ENCODE assay signal across 26 cellular contexts in genomic region chr1:173562813-173563212, GRCh38. TPM values are rescaled to one million over a fixed set of nuclear protein-coding genes. Genes with fewer than 3 reads are reported as not detected.
DNase-seq lines count a peak whose midpoint lies in the region; ATAC-seq and TF ChIP-seq lines count a peak whose summit lies in the region.
"Had no signal": no experiment of that assay in that cellular context is flagged by ENCODE, and none has a peak within 500 bp of the region (broad histone marks: within the 10 kb centered on the region; RNA-seq: fewer than 3 reads in every experiment).

No MANE protein-coding gene starts in this region.

- no peaks in the 10 kb centered on the region for H3K9me3 ChIP-seq in AG04450 (ENCODE audit: control insufficient read depth, insufficient read depth, low read length)
- no peaks in the 10 kb centered on the region for H3K9me3 ChIP-seq in HCT116 (ENCODE audit: control insufficient read depth in 1 of 2, insufficient read depth in 1 of 2, low read depth in 1 of 2, low read length in 2 of 2)

- no peaks in the 10 kb centered on the region for H4K20me1 ChIP-seq in HCT116 (ENCODE audit: insufficient read depth)

- TF ChIP-seq RAD21 in HCT116 (IDR thresholded peaks at IDR 0.05; ENCODE audit: low read depth) = 0 out of 2 replicates have a peak, but pooled peaks have one; percentile 16

- RAD21 ChIA-PET in HCT116 (lab: Charles Lee; ENCODE audit: low non-redundant PET in 1 of 2, low total read pairs in 2 of 2, uncharacterized antibody in 2 of 2, unreplicated experiment in 2 of 2) = no interaction called here

- H3K36me3 ChIP-seq in HCT116 (ENCODE audit: control insufficient read depth in 1 of 2, insufficient read depth in 2 of 2, low read length in 2 of 2) = no peaks in the 10 kb centered on the region
- H3K36me3 ChIP-seq: upper lobe of right lung had no signal

- H3K4me1 ChIP-seq in HCT116 (ENCODE audit: control insufficient read depth in 1 of 2, insufficient read depth in 2 of 2, low read length in 2 of 2) = no peaks in the 10 kb centered on the region
- H3K4me1 ChIP-seq: upper lobe of right lung had no signal

- CTCF ChIA-PET in AG04450 (lab: Charles Lee) (no interaction called here), HCT116 (lab: Charles Lee) (no interaction called here)

- no peak for TF ChIP-seq POLR2A in HCT116 (IDR thresholded peaks at IDR 0.05; ENCODE audit: borderline replicate concordance, extremely low read depth, insufficient read depth, insufficient read length)

- H3K27me3 ChIP-seq in AG04450 (ENCODE audit: control insufficient read depth, insufficient read depth, low read length) (no peaks in the 10 kb centered on the region), HCT116 (ENCODE audit: insufficient read depth, low read length) (no peaks in the 10 kb centered on the region)
- H3K27me3 ChIP-seq: upper lobe of right lung had no signal

- POLR2A ChIA-PET in AG04450 (lab: Yijun Ruan, JAX) (no interaction called here), HCT116 (lab: Charles Lee) (no interaction called here)

- no TSS peak for BruUV-seq in HCT116 (replicated peaks; lab: Mats Ljungman, UMichigan)

- H3K79me2 ChIP-seq in HCT116 (ENCODE audit: insufficient read depth, low read length) = no peaks in the 10 kb centered on the region

- no peak overlapping the region for H3K9ac ChIP-seq in HCT116 (ENCODE audit: low read length)

- H3K27ac ChIP-seq in AG04450 (ENCODE audit: low read depth, low read length) (no peak overlapping the region), HCT116 (ENCODE audit: low read depth, low read length) (no peak overlapping the region)
- H3K27ac ChIP-seq: coronary artery, upper lobe of right lung, VCaP had no signal

- H3K4me2 ChIP-seq in HCT116 (ENCODE audit: low read length) = no peak overlapping the region; the same call in 1 of the 2 replicates

- TF ChIP-seq CTCF in AG04450 (IDR thresholded peaks at IDR 0.05; ENCODE audit: low read depth, low read length) = peak; percentile 19; the same call in 1 of the 2 replicates
- peak in 2 of 3 experiments; percentile 33 to 50; a peak in 2 of 6 replicates for TF ChIP-seq CTCF in HCT116 (IDR thresholded peaks at IDR 0.05 in 2 of 3, conservative IDR thresholded peaks at IDR 0.05 in 1 of 3; ENCODE audit: borderline replicate concordance in 1 of 3, insufficient read depth in 1 of 3, low read depth in 2 of 3, low read length in 2 of 3)
- TF ChIP-seq CTCF in astrocyte of the spinal cord (IDR thresholded peaks at IDR 0.05; ENCODE audit: low read depth, low read length) = peak; percentile 15

- in situ Hi-C loops in astrocyte of the spinal cord (cut with HindIII; ENCODE audit: low sequenced_read_pairs) = no loop called here

- intact Hi-C loops in HCT116 (cut with micrococcal nuclease) = no loop called here

- no peak for DNase-seq in AG04450 (ENCODE audit: low read depth, low spot score)
- DNase-seq in HCT116 (ENCODE audit: low read depth, low spot score) = no peak
- DNase-seq in astrocyte of the spinal cord (ENCODE audit: low read depth, low spot score) = no peak
- peak; percentile 24 for DNase-seq in iPS-NIHi7 (ENCODE audit: extremely low spot score)
- DNase-seq in AG20443 (ENCODE audit: low spot score) = no peak
- DNase-seq in activated naive CD4-positive, alpha-beta T cell treated with anti-CD3 and anti-CD28 coated beads, Interleukin-2, amount 50 U/mL, for 16 hours = no peak
- DNase-seq in glomerular visceral epithelial cell (ENCODE audit: extremely low spot score) = no peak
- DNase-seq: activated CD8-positive, alpha-beta T cell treated with anti-CD3 and anti-CD28 coated beads, Interleukin-2, amount 10 ng/mL, durations not matched to agents 7 days and 5 days; activated T-cell treated with anti-CD3 and anti-CD28 coated beads, Interleukin-2, amount 50 U/mL, for 72 hours; COR-L47; GF-D8; left ventricle myocardium superior; NCI-H2029 treated with DMSO at 0.1 percent for 48 hours; NCI-H446 treated with DMSO at 0.1 percent for 48 hours; SHP77; stimulated activated CD4-positive, alpha-beta T cell treated with anti-CD3 and anti-CD28 coated beads, Interleukin-2, amount 100 ng/mL, for 24 hours; stimulated activated naive CD8-positive, alpha-beta T cell treated with anti-CD3 and anti-CD28 coated beads, Interleukin-15, amount 100 ng/mL, for 72 hours; upper lobe of right lung had no signal

- H3K4me3 ChIP-seq in AG04450 (ENCODE audit: low read depth, low read length) (no peak overlapping the region), HCT116 (replicated peaks in 1 of 2; ENCODE audit: low read depth in 1 of 2, low read length in 2 of 2) (no peak overlapping the region), astrocyte of the spinal cord (ENCODE audit: low read depth, low read length) (no peak overlapping the region)
- H3K4me3 ChIP-seq: coronary artery, GM12878, upper lobe of right lung had no signal

- H2AFZ ChIP-seq in HCT116 (ENCODE audit: low read depth, low read length, poor library complexity, severe bottlenecking) = peak overlapping the region; percentile 65

- H3K9me2 ChIP-seq in HCT116 (ENCODE audit: insufficient read depth) = no peaks in the 10 kb centered on the region

- ATAC-seq in HCT116 = peak; percentile 72
- no peak for ATAC-seq in HG03457 (IDR thresholded peaks at IDR 0.05; ENCODE audit: unreplicated experiment)
- ATAC-seq: activated CD8-positive, alpha-beta T cell treated with anti-CD3 and anti-CD28 coated beads, Interleukin-2, amount 10 ng/mL, durations not matched to agents 7 days and 5 days; activated T-cell treated with anti-CD3 and anti-CD28 coated beads, Interleukin-2, amount 50 U/mL, for 72 hours; GM12878; left ventricle myocardium superior; stimulated activated naive CD8-positive, alpha-beta T cell treated with anti-CD3 and anti-CD28 coated beads, Interleukin-15, amount 100 ng/mL, for 72 hours; upper lobe of right lung had no signal

TF ChIP-seq in HCT116, 20 proteins besides CTCF, POLR2A, EP300 and RAD21:
- TF ChIP-seq CBX3 (IDR thresholded peaks at IDR 0.05; ENCODE audit: low read depth) = 0 out of 2 replicates have a peak, but pooled peaks have one; percentile 34
- TF ChIP-seq, protein P1, sequence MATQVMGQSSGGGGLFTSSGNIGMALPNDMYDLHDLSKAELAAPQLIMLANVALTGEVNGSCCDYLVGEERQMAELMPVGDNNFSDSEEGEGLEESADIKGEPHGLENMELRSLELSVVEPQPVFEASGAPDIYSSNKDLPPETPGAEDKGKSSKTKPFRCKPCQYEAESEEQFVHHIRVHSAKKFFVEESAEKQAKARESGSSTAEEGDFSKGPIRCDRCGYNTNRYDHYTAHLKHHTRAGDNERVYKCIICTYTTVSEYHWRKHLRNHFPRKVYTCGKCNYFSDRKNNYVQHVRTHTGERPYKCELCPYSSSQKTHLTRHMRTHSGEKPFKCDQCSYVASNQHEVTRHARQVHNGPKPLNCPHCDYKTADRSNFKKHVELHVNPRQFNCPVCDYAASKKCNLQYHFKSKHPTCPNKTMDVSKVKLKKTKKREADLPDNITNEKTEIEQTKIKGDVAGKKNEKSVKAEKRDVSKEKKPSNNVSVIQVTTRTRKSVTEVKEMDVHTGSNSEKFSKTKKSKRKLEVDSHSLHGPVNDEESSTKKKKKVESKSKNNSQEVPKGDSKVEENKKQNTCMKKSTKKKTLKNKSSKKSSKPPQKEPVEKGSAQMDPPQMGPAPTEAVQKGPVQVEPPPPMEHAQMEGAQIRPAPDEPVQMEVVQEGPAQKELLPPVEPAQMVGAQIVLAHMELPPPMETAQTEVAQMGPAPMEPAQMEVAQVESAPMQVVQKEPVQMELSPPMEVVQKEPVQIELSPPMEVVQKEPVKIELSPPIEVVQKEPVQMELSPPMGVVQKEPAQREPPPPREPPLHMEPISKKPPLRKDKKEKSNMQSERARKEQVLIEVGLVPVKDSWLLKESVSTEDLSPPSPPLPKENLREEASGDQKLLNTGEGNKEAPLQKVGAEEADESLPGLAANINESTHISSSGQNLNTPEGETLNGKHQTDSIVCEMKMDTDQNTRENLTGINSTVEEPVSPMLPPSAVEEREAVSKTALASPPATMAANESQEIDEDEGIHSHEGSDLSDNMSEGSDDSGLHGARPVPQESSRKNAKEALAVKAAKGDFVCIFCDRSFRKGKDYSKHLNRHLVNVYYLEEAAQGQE (IDR thresholded peaks at IDR 0.05; ENCODE audit: low read depth) = no peak

RNA-seq across cellular contexts. Expression of gene SLC9C2, which starts 40.1 kb away (rescaled TPM):
- polyA plus RNA-seq in AG04450 (2011; rRNA removed) = not detected in 2 replicates
- polyA minus RNA-seq in AG04450 (2011; rRNA and poly(A)+ RNA removed) = not detected in 2 replicates
- total RNA-seq in HCT116 (2021; ENCODE audit: unreplicated experiment) = not detected
- polyA plus RNA-seq in HCT116 (2012) = 0.01 TPM in 1 of 2 replicates, not detected in the other
- total RNA-seq: activated CD8-positive, alpha-beta T cell treated with anti-CD3 and anti-CD28 coated beads, Interleukin-2, amount 10 ng/mL, durations not matched to agents 7 days and 5 days; activated T-cell treated with anti-CD3 and anti-CD28 coated beads, Interleukin-2, amount 50 U/mL, for 72 hours; glomerular endothelial cell; GM12878; left ventricle myocardium superior; osteoblast; T-helper 1 cell treated with Interleukin-12 subunit alpha and Interleukin-12 subunit beta and Interleukin-4 antibody, amounts not matched to agents 30 ng/mL and 1 ng/mL, for 36 hours had no signal
- polyA plus RNA-seq: endothelial cell of umbilical vein, GM12878 had no signal
